8 cellular contexts compared by ENCODE assay signal in genomic region chr1:244796719-244797406, GRCh38. TPM values are rescaled to one million over a fixed set of nuclear protein-coding genes. Genes with fewer than 3 reads are reported as not detected.
A peak's percentile ranks its signal among the peaks of the same experiment; 100 is the strongest.
DNase-seq lines count a peak whose midpoint lies in the region; ATAC-seq and TF ChIP-seq lines count a peak whose summit lies in the region.

No MANE protein-coding gene starts in this region.

- in situ Hi-C loops in GM13977 (cut with MboI; ENCODE audit: low pct_unique_long_range_greater_than_20kb, low sequenced_read_pairs, unreplicated experiment) = no loop called here

- CTCF ChIA-PET in AG04449 (lab: Yijun Ruan, JAX) = interaction anchor here (0.5 to 6.8 kb wide), 44 partner anchors 9 to 1453 kb away, joined by 3 to 264 read pairs (median 4); no protein-coding TSS in a partner anchor
- CTCF ChIA-PET in activated CD4-positive, alpha-beta T cell treated with anti-CD3 and anti-CD28 coated beads, Interleukin-2, amount 10 ng/mL, durations not matched to agents 7 days and 5 days (lab: Charles Lee) = interaction anchor here (0.6 to 4.0 kb wide), 3 partner anchors 34 to 197 kb away, joined by 4 to 22 read pairs (median 5); no protein-coding TSS in a partner anchor

- no peak overlapping the region for H3K27ac Mint-ChIP-seq in activated CD4-positive, alpha-beta T cell treated with anti-CD3 and anti-CD28 coated beads, Interleukin-2, amount 10 ng/mL, durations not matched to agents 7 days and 5 days
- H3K27ac Mint-ChIP-seq in memory B cell = no peak overlapping the region

- ATAC-seq in memory B cell (ENCODE audit: low read depth) = peak; percentile 18
- no peak for ATAC-seq in GM21723 (IDR thresholded peaks at IDR 0.05; ENCODE audit: unreplicated experiment)

- POLR2A ChIA-PET in AG04449 (lab: Yijun Ruan, JAX) = no interaction called here
- POLR2A ChIA-PET in activated CD4-positive, alpha-beta T cell treated with anti-CD3 and anti-CD28 coated beads, Interleukin-2, amount 10 ng/mL, durations not matched to agents 7 days and 5 days (lab: Charles Lee) = no interaction called here

- DNase-seq in AG04449 (ENCODE audit: low read depth, low spot score) (no peak), GM13977 (ENCODE audit: low spot score) (peak; percentile 59), NCI-H345 treated with DMSO at 0.1 percent for 48 hours (lab: John Stamatoyannopoulos, UW; ENCODE audit: unreplicated experiment) (peak; percentile 17), ecto neural progenitor cell (ENCODE audit: low spot score) (peak; percentile 58), memory B cell (ENCODE audit: low spot score in 2 of 2) (peak; percentile 45 to 56)
- peak; percentile 61 for DNase-seq in activated CD4-positive, alpha-beta T cell treated with anti-CD3 and anti-CD28 coated beads, Interleukin-2, amount 10 ng/mL, durations not matched to agents 7 days and 5 days
- peak; percentile 19 for DNase-seq in stimulated activated CD8-positive, alpha-beta memory T cell treated with anti-CD3 and anti-CD28 coated beads, Interleukin-7, amount 100 ng/mL, for 24 hours (ENCODE audit: low read depth)

- TF ChIP-seq CTCF in AG04449 (IDR thresholded peaks at IDR 0.05; ENCODE audit: insufficient read depth, low read length, missing control alignments) (peak; percentile 72), GM13977 (IDR thresholded peaks at IDR 0.05; ENCODE audit: extremely low read depth, insufficient read depth, missing control alignments) (peak; percentile 84)

- no peaks in the 10 kb centered on the region for H3K9me3 Mint-ChIP-seq in activated CD4-positive, alpha-beta T cell treated with anti-CD3 and anti-CD28 coated beads, Interleukin-2, amount 10 ng/mL, durations not matched to agents 7 days and 5 days
- no peaks in the 10 kb centered on the region for H3K9me3 Mint-ChIP-seq in memory B cell

- H3K4me1 Mint-ChIP-seq in activated CD4-positive, alpha-beta T cell treated with anti-CD3 and anti-CD28 coated beads, Interleukin-2, amount 10 ng/mL, durations not matched to agents 7 days and 5 days = no peaks in the 10 kb centered on the region
- peaks cover 8% of the 10 kb centered on the region for H3K4me1 Mint-ChIP-seq in memory B cell

- no peaks in the 10 kb centered on the region for H3K36me3 Mint-ChIP-seq in activated CD4-positive, alpha-beta T cell treated with anti-CD3 and anti-CD28 coated beads, Interleukin-2, amount 10 ng/mL, durations not matched to agents 7 days and 5 days (ENCODE audit: low read depth)
- H3K36me3 Mint-ChIP-seq in memory B cell = no peaks in the 10 kb centered on the region

- no peaks in the 10 kb centered on the region for H3K27me3 Mint-ChIP-seq in activated CD4-positive, alpha-beta T cell treated with anti-CD3 and anti-CD28 coated beads, Interleukin-2, amount 10 ng/mL, durations not matched to agents 7 days and 5 days
- H3K27me3 Mint-ChIP-seq in memory B cell = peaks cover 7% of the 10 kb centered on the region

- no peak overlapping the region for H3K4me3 Mint-ChIP-seq in activated CD4-positive, alpha-beta T cell treated with anti-CD3 and anti-CD28 coated beads, Interleukin-2, amount 10 ng/mL, durations not matched to agents 7 days and 5 days
- no peak overlapping the region for H3K4me3 Mint-ChIP-seq in memory B cell

- no peak overlapping the region for H3K4me3 ChIP-seq in AG04449 (ENCODE audit: low read depth, low read length)

RNA-seq across cellular contexts. Expression of gene COX20, which starts 38.6 kb away (rescaled TPM):
- total RNA-seq in activated CD4-positive, alpha-beta T cell treated with anti-CD3 and anti-CD28 coated beads, Interleukin-2, amount 10 ng/mL, durations not matched to agents 7 days and 5 days = 10 to 100 TPM; 29.8 to 32.9 TPM
